Comparison of ENCODE assay signal across 8 cellular contexts in the genomic region with DNA sequence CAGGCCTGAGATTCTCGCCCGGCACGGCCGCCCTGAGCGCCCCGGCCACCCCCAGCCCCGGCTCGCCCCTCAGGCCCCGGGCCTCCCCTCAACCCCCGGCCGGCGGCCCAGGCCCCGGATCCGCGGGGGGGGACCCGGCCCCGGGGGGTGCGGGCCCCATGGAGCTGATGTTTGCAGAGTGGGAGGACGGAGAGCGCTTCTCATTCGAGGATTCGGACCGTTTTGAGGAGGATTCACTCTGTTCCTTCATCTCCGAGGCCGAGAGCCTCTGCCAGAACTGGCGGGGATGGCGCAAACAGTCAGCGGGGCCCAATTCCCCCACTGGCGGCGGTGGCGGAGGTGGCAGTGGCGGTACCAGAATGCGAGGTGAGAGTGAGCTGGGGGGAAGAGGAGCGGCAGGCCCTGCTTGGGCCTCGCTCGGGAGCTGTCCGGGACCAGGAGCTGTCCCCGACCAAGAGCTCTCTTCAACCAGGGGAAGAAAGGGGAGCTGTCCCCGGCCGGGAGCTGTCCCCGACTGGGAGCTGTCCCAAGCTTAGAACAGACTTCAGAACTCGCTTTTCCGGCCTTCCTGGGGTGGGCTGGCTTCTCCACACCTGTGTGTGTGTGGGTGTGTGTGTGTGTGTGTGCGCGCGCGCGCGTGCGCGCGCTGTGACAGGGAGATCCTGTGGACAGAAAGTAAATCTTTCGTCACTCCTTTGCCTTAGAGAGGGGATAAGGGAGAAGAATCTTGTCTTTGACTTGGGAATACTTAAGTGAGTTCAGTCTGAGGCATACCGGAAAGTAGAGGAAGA. TPM values are rescaled to one million over a fixed set of nuclear protein-coding genes. Genes with fewer than 3 reads are reported as not detected.
DNase-seq lines count a peak whose midpoint lies in the region; ATAC-seq and TF ChIP-seq lines count a peak whose summit lies in the region.

No MANE protein-coding gene starts in this region.

- H3K9me3 ChIP-seq in CD4-positive, alpha-beta memory T cell (ENCODE audit: control insufficient read depth in 1 of 2, low read length in 2 of 2) = no peaks in the 10 kb centered on the region
- no peaks in the 10 kb centered on the region for H3K9me3 ChIP-seq in endodermal cell (ENCODE audit: control insufficient read depth, low read length)
- H3K9me3 ChIP-seq in muscle layer of duodenum (ENCODE audit: control insufficient read depth in 1 of 2, low read length in 2 of 2) = no peaks in the 10 kb centered on the region
- H3K9me3 ChIP-seq in upper lobe of right lung = no peaks in the 10 kb centered on the region

- no peaks in the 10 kb centered on the region for H3K27me3 ChIP-seq in CD4-positive, alpha-beta memory T cell (ENCODE audit: insufficient read depth, low read length)
- no peaks in the 10 kb centered on the region for H3K27me3 ChIP-seq in endodermal cell (ENCODE audit: control insufficient read depth, insufficient read depth, low read length, poor library complexity, severe bottlenecking)
- no peaks in the 10 kb centered on the region for H3K27me3 ChIP-seq in muscle layer of duodenum (ENCODE audit: low read depth, low read length)
- H3K27me3 ChIP-seq in upper lobe of right lung = no peaks in the 10 kb centered on the region

- TF ChIP-seq CTCF in endodermal cell (conservative IDR thresholded peaks at IDR 0.05) (peak; percentile 29), upper lobe of right lung (IDR thresholded peaks at IDR 0.05) (no peak)

- H3K36me3 ChIP-seq in CD4-positive, alpha-beta memory T cell (ENCODE audit: insufficient read depth, low read length) = peaks cover 20% of the 10 kb centered on the region
- H3K36me3 ChIP-seq in endodermal cell (ENCODE audit: control insufficient read depth, insufficient read depth, low read length) (peaks cover 18% of the 10 kb centered on the region), muscle layer of duodenum (ENCODE audit: control insufficient read depth in 1 of 2, insufficient read depth in 2 of 2, low read length in 2 of 2) (peaks cover 17 to 22% of the 10 kb centered on the region in 2 donors), upper lobe of right lung (peaks cover 21% of the 10 kb centered on the region)

- H3K4me1 ChIP-seq in CD4-positive, alpha-beta memory T cell (ENCODE audit: insufficient read depth, low read length) = peaks cover 48% of the 10 kb centered on the region
- peaks cover 7% of the 10 kb centered on the region for H3K4me1 ChIP-seq in endodermal cell (ENCODE audit: control insufficient read depth, insufficient read depth, low read length)
- peaks cover 9 to 46% of the 10 kb centered on the region in 2 donors for H3K4me1 ChIP-seq in muscle layer of duodenum (ENCODE audit: control insufficient read depth in 1 of 2, insufficient read depth in 2 of 2, low read length in 2 of 2)
- H3K4me1 ChIP-seq in upper lobe of right lung = peaks cover 37% of the 10 kb centered on the region

- ATAC-seq in GM21367 (IDR thresholded peaks at IDR 0.05; ENCODE audit: unreplicated experiment) (peak; percentile 22), upper lobe of right lung (peak; percentile 52)

- H3K9me3 Mint-ChIP-seq in CD4-positive, alpha-beta memory T cell = peaks cover 0 to 3% (median 0%) of the 10 kb centered on the region in 8 donors
- no peaks in the 10 kb centered on the region for H3K9me3 Mint-ChIP-seq in IgD-negative memory B cell
- no peaks in the 10 kb centered on the region for H3K9me3 Mint-ChIP-seq in endodermal cell

- H3K27ac ChIP-seq in CD4-positive, alpha-beta memory T cell (ENCODE audit: low read depth, low read length) = peak overlapping the region; percentile 77
- H3K27ac ChIP-seq in endodermal cell (ENCODE audit: low read depth, low read length) (no peak overlapping the region), muscle layer of duodenum (ENCODE audit: low read length) (peak overlapping the region; percentile 83), upper lobe of right lung (peak overlapping the region; percentile 85)

- H3K9ac ChIP-seq in endodermal cell (ENCODE audit: extremely low read depth, low read length, poor library complexity, severe bottlenecking) = peak overlapping the region; percentile 65

- peaks cover 2% of the 10 kb centered on the region in 2 donors for H3K27me3 Mint-ChIP-seq in CD4-positive, alpha-beta memory T cell
- H3K27me3 Mint-ChIP-seq in IgD-negative memory B cell (no peaks in the 10 kb centered on the region), endodermal cell (ENCODE audit: insufficient read depth) (no peaks in the 10 kb centered on the region)

- H3K27ac Mint-ChIP-seq in CD4-positive, alpha-beta memory T cell = peak overlapping the region; percentile 95 to 99 (median 99)
- H3K27ac Mint-ChIP-seq in IgD-negative memory B cell (peak overlapping the region; percentile 94 to 99 (median 97)), endodermal cell (peak overlapping the region; percentile 99)

- H3K4me3 Mint-ChIP-seq in CD4-positive, alpha-beta memory T cell = peak overlapping the region; percentile 94 to 99 (median 98)
- H3K4me3 Mint-ChIP-seq in IgD-negative memory B cell (peak overlapping the region; percentile 96 to 100 (median 98)), endodermal cell (peak overlapping the region; percentile 97)

- intact Hi-C loops in CD4-positive, alpha-beta memory T cell (cut with micrococcal nuclease) = loop anchor here (1.0 to 10.0 kb wide), 8 partner anchors 14 to 1449 kb away; partner anchors contain the start of genes AP3M1, COMTD1, KAT6B and NDST2
- intact Hi-C loops in upper lobe of right lung (cut with DNase I) = no loop called here

- POLR2A ChIA-PET in CD4-positive, alpha-beta memory T cell (lab: Charles Lee; ENCODE audit: partially characterized antibody) = interaction anchor here (0.7 to 10.8 kb wide), 10 partner anchors 9 to 56 kb away, joined by 3 to 286 read pairs (median 9); partner anchors contain the start of gene SEC24C

- WGBS in endodermal cell (ENCODE audit: insufficient coverage in 1 of 2, insufficient read length in 1 of 2), 2 experiments = 1 to 2% methylated on average over 8 to 54 of the region's 54 CpGs

- H3K4me1 Mint-ChIP-seq in CD4-positive, alpha-beta memory T cell = peaks cover 32 to 60% (median 45%) of the 10 kb centered on the region in 4 donors
- H3K4me1 Mint-ChIP-seq in IgD-negative memory B cell = peaks cover 28 to 29% (median 29%) of the 10 kb centered on the region in 3 donors
- H3K4me1 Mint-ChIP-seq in endodermal cell = peaks cover 18% of the 10 kb centered on the region

- peak; percentile 58 to 75 (median 64) for DNase-seq in CD4-positive, alpha-beta memory T cell
- DNase-seq in activated CD4-positive, alpha-beta T cell treated with anti-CD3 and anti-CD28 coated beads, Interleukin-2, amount 50 U/mL, for 4 hours = peak; percentile 31 to 43
- DNase-seq in endodermal cell (peak; percentile 83), upper lobe of right lung (peak; percentile 81), midbrain (lab: John Stamatoyannopoulos, UW) (no peak)

- CTCF ChIA-PET in CD4-positive, alpha-beta memory T cell (lab: Charles Lee; ENCODE audit: partially characterized antibody) = interaction anchor here (1.3 to 2.2 kb wide), 5 partner anchors 9 to 42 kb away, joined by 5 to 14 read pairs (median 6); partner anchors contain the start of gene SEC24C

- H3K36me3 Mint-ChIP-seq in CD4-positive, alpha-beta memory T cell = peaks cover 14 to 45% of the 10 kb centered on the region in 2 donors
- H3K36me3 Mint-ChIP-seq in IgD-negative memory B cell = peaks cover 4% of the 10 kb centered on the region
- peaks cover 13% of the 10 kb centered on the region for H3K36me3 Mint-ChIP-seq in endodermal cell (ENCODE audit: low read depth)

- peak overlapping the region; percentile 62 to 64 for H3K4me3 ChIP-seq in CD4-positive, alpha-beta memory T cell (ENCODE audit: low read length in 2 of 2)
- H3K4me3 ChIP-seq in endodermal cell (ENCODE audit: low read length) = peak overlapping the region; percentile 96
- H3K4me3 ChIP-seq in muscle layer of duodenum (ENCODE audit: low read depth in 1 of 2, low read length in 2 of 2) = peak overlapping the region; percentile 77 to 94
- peak overlapping the region; percentile 86 for H3K4me3 ChIP-seq in upper lobe of right lung

RNA-seq across cellular contexts. Expression of gene ZSWIM8, which starts 0.5 kb away (rescaled TPM):
- 100 to 1,000 TPM in 1 of 2 experiments, 10 to 100 TPM in 1; 93.3 to 100 TPM for total RNA-seq in CD4-positive, alpha-beta memory T cell
- polyA plus RNA-seq in CD4-positive, alpha-beta memory T cell = 10 to 100 TPM in 1 of 2 donors, 1 to 10 TPM in 1; 4.5 to 24.6 TPM
- 15.2 TPM for polyA plus RNA-seq in IgD-negative memory B cell
- 10 to 100 TPM; 75.9 to 79.8 TPM for total RNA-seq in endodermal cell
- polyA plus RNA-seq in endodermal cell (2013, experiment 1 of 2) = 86.6 TPM
- 82.6 TPM for polyA plus RNA-seq in endodermal cell (2013, experiment 2 of 2)
- 117 TPM for total RNA-seq in upper lobe of right lung

RNA-seq across cellular contexts. Expression of gene CHCHD1, which starts 4.1 kb away (rescaled TPM):
- 10 to 100 TPM; 21.8 to 24.0 TPM for total RNA-seq in CD4-positive, alpha-beta memory T cell
- 10 to 100 TPM; 33.1 to 56.0 TPM for polyA plus RNA-seq in CD4-positive, alpha-beta memory T cell
- 54.4 TPM for polyA plus RNA-seq in IgD-negative memory B cell
- total RNA-seq in endodermal cell (10 to 100 TPM; 37.6 to 49.3 TPM), upper lobe of right lung (19.4 TPM)
- polyA plus RNA-seq in endodermal cell (2013, experiment 1 of 2) = 74.8 TPM
- polyA plus RNA-seq in endodermal cell (2013, experiment 2 of 2) = 73.7 TPM

RNA-seq across cellular contexts. Expression of gene NDST2, which starts 25.5 kb away (rescaled TPM):
- total RNA-seq in CD4-positive, alpha-beta memory T cell = 10 to 100 TPM; 84.8 to 87.7 TPM
- 10 to 100 TPM; 14.4 to 33.7 TPM for polyA plus RNA-seq in CD4-positive, alpha-beta memory T cell
- polyA plus RNA-seq in IgD-negative memory B cell = 21.4 TPM
- 10 to 100 TPM; 19.6 to 20.3 TPM for total RNA-seq in endodermal cell
- polyA plus RNA-seq in endodermal cell (2013, experiment 1 of 2) = 23.6 TPM
- polyA plus RNA-seq in endodermal cell (2013, experiment 2 of 2) = 15.4 TPM
- total RNA-seq in upper lobe of right lung = 35.0 TPM

RNA-seq across cellular contexts. Expression of gene SEC24C, which starts 41.7 kb away (rescaled TPM):
- 100 to 1,000 TPM; 126 to 127 TPM for total RNA-seq in CD4-positive, alpha-beta memory T cell
- polyA plus RNA-seq in CD4-positive, alpha-beta memory T cell = 10 to 100 TPM; 32.5 to 68.6 TPM
- 31.8 TPM for polyA plus RNA-seq in IgD-negative memory B cell
- total RNA-seq in endodermal cell (10 to 100 TPM; 63.2 to 71.4 TPM), upper lobe of right lung (71.0 TPM)
- polyA plus RNA-seq in endodermal cell (2013, experiment 1 of 2) = 66.6 TPM
- polyA plus RNA-seq in endodermal cell (2013, experiment 2 of 2) = 59.0 TPM
